Comparison of ENCODE assay signal across 25 cellular contexts in genomic region chr4:92864176-92864575, GRCh38.
DNase-seq lines count a peak whose midpoint lies in the region; ATAC-seq lines count a peak whose summit lies in the region.
"Had no signal": no experiment of that assay in that cellular context is flagged by ENCODE, and none has a peak within 500 bp of the region (broad histone marks: within the 10 kb centered on the region; RNA-seq: fewer than 3 reads in every experiment).

No MANE protein-coding gene starts in this region.

- intact Hi-C loops in sciatic nerve (cut with DNase I) = no loop called here

- peak; percentile 24 for ATAC-seq in sciatic nerve
- ATAC-seq: A549, GM23338, HepG2, PC-3 had no signal

- peak; percentile 32 for DNase-seq in NCI-H1694 treated with DMSO at 0.1 percent for 48 hours (lab: John Stamatoyannopoulos, UW)
- peak; percentile 24 for DNase-seq in NCI-H69 (lab: John Stamatoyannopoulos, UW)
- peak; percentile 46 for DNase-seq in globus pallidus (ENCODE audit: low spot score)
- DNase-seq in sciatic nerve (ENCODE audit: low spot score) = no peak
- DNase-seq in activated CD4-positive, alpha-beta T cell treated with anti-CD3 and anti-CD28 coated beads, Interleukin-2, amount 50 U/mL, for 1 hour = no peak
- no peak for DNase-seq in NCI-H2029 (lab: John Stamatoyannopoulos, UW)
- DNase-seq in inferior parietal cortex (ENCODE audit: extremely low spot score) = no peak
- DNase-seq: AML-193; CD4-positive, alpha-beta memory T cell; COR-L47; DMS79 treated with DMSO at 0.1 percent for 48 hours; H9; Kasumi-1; MV-4-11; NCI-H1105; NCI-H1436 treated with DMSO at 0.1 percent for 48 hours; NCI-H2029 treated with DMSO at 0.1 percent for 48 hours; NCI-H226; NCI-H524; NCI-H774; PC-3; SK-N-SH had no signal

Comparison
In these comparisons a context has a peak if more than half of its experiments do, and no peak if none do; other contexts are left out.
1. DNase-seq: peak in NCI-H1694 treated with DMSO at 0.1 percent for 48 hours (single experiment), NCI-H69 (single experiment) and globus pallidus (single experiment); none in sciatic nerve (single experiment), activated CD4-positive, alpha-beta T cell treated with anti-CD3 and anti-CD28 coated beads, Interleukin-2, amount 50 U/mL, for 1 hour (single experiment), NCI-H2029 (single experiment) and inferior parietal cortex (single experiment).